ENCODE assay signal across 9 cellular contexts in genomic region chr2:10432315-10433181, GRCh38. TPM values are rescaled to one million over a fixed set of nuclear protein-coding genes. Genes with fewer than 3 reads are reported as not detected.
DNase-seq lines count a peak whose midpoint lies in the region; ATAC-seq and TF ChIP-seq lines count a peak whose summit lies in the region.
"Had no signal": no experiment of that assay in that cellular context is flagged by ENCODE, and none has a peak within 500 bp of the region (broad histone marks: within the 10 kb centered on the region; RNA-seq: fewer than 3 reads in every experiment).

No MANE protein-coding gene starts in this region.

- no peak overlapping the region for H3K27ac Mint-ChIP-seq in GM23338
- peak overlapping the region; percentile 87 for H3K27ac Mint-ChIP-seq in memory B cell

- H3K27ac ChIP-seq in GM23338 (ENCODE audit: low read depth) = no peak overlapping the region
- H3K27ac ChIP-seq: body of pancreas had no signal

- peak overlapping the region; percentile 76 for H3K4me2 ChIP-seq in GM23338

- POLR2A ChIA-PET in BJ (lab: Charles Lee) = interaction anchor here (0.5 kb wide), 1 partner anchor 351 kb away, joined by 12 read pairs; no protein-coding TSS in a partner anchor

- H2AFZ ChIP-seq in GM23338 = peak overlapping the region; percentile 88; the same call in 1 of the 2 replicates

- H3K9me3 ChIP-seq in adipocyte (ENCODE audit: control insufficient read depth, low read length) = no peaks in the 10 kb centered on the region
- H3K9me3 ChIP-seq: body of pancreas had no signal

- H3F3A ChIP-seq in GM23338 (replicated peaks; ENCODE audit: low read depth) = no peaks in the 10 kb centered on the region

- no peaks in the 10 kb centered on the region for H3K36me3 Mint-ChIP-seq in GM23338 (ENCODE audit: low read depth)
- peaks cover 6% of the 10 kb centered on the region for H3K36me3 Mint-ChIP-seq in memory B cell

- H4K20me1 ChIP-seq in GM23338 (replicated peaks; ENCODE audit: insufficient read depth) = no peaks in the 10 kb centered on the region

- DNase-seq in BJ (ENCODE audit: low read depth) = no peak
- DNase-seq in GM23338 (ENCODE audit: low spot score) = peak; percentile 78
- DNase-seq in adipocyte (ENCODE audit: low read depth) = no peak
- no peak for DNase-seq in memory B cell (ENCODE audit: low spot score in 2 of 2)
- DNase-seq in NCI-H526 treated with DMSO at 0.1 percent for 48 hours (lab: John Stamatoyannopoulos, UW) = no peak
- no peak for DNase-seq in occipital lobe (lab: John Stamatoyannopoulos, UW)
- no peak for DNase-seq in NCI-H1048 (lab: John Stamatoyannopoulos, UW)
- DNase-seq in NCI-H748 (lab: John Stamatoyannopoulos, UW; ENCODE audit: unreplicated experiment) = no peak

- CTCF ChIA-PET in BJ (lab: Yijun Ruan, JAX) = interaction anchor here (0.7 to 10.9 kb wide), 9 partner anchors 11 to 362 kb away, joined by 3 to 192 read pairs (median 4); partner anchors contain the start of genes HPCAL1 and RRM2

- no peaks in the 10 kb centered on the region for H3K79me2 ChIP-seq in GM23338 (replicated peaks; ENCODE audit: insufficient read depth)

- H3K4me3 ChIP-seq in BJ (ENCODE audit: low read depth, low read length) (peak overlapping the region; percentile 38), GM23338 (peak overlapping the region; percentile 50), adipocyte (ENCODE audit: low read length) (peak overlapping the region; percentile 60)
- H3K4me3 ChIP-seq: body of pancreas had no signal

- no peaks in the 10 kb centered on the region for H3K9me2 ChIP-seq in GM23338 (ENCODE audit: insufficient read depth)

- H3K4me1 ChIP-seq in GM23338 (ENCODE audit: insufficient read depth) (no peaks in the 10 kb centered on the region), adipocyte (ENCODE audit: control insufficient read depth, insufficient read depth, low read length) (peaks cover 3% of the 10 kb centered on the region)

- no peaks in the 10 kb centered on the region for H3K27me3 ChIP-seq in BJ (ENCODE audit: control insufficient read depth, insufficient read depth, low read length)
- peaks cover 3% of the 10 kb centered on the region; the same call in 1 of the 2 replicates for H3K27me3 ChIP-seq in GM23338 (ENCODE audit: insufficient read depth)
- H3K27me3 ChIP-seq in adipocyte (replicated peaks; ENCODE audit: control insufficient read depth, insufficient read depth, low read length) = peaks cover 17% of the 10 kb centered on the region
- H3K27me3 ChIP-seq: body of pancreas had no signal

- H3K9ac ChIP-seq in adipocyte (ENCODE audit: low read length) = no peak overlapping the region

- H3K27me3 Mint-ChIP-seq in GM23338 (ENCODE audit: insufficient read depth, low read depth, poor library complexity) (peaks cover 19% of the 10 kb centered on the region), memory B cell (no peaks in the 10 kb centered on the region)

- peak; percentile 81 for ATAC-seq in GM23338
- ATAC-seq in memory B cell (ENCODE audit: low read depth) = peak; percentile 48
- ATAC-seq: body of pancreas had no signal

- H3K4me3 Mint-ChIP-seq in GM23338 (peak overlapping the region; percentile 58; the same call in 2 of the 3 replicates), memory B cell (peak overlapping the region; percentile 89)

- no peak for TF ChIP-seq CTCF in BJ (IDR thresholded peaks at IDR 0.05; ENCODE audit: insufficient read depth, low read depth, low read length)
- no peak for TF ChIP-seq CTCF in GM23338 (conservative IDR thresholded peaks at IDR 0.05; ENCODE audit: low read depth in 2 of 2)

- H3K4me1 Mint-ChIP-seq in GM23338 (peaks cover 3% of the 10 kb centered on the region; the same call in 2 of the 3 replicates), memory B cell (peaks cover 25% of the 10 kb centered on the region)

- H3K9me3 Mint-ChIP-seq in GM23338 = no peaks in the 10 kb centered on the region
- H3K9me3 Mint-ChIP-seq in memory B cell = peaks cover 2% of the 10 kb centered on the region

- H3K36me3 ChIP-seq in BJ (ENCODE audit: control insufficient read depth, insufficient read depth, low read length) (no peaks in the 10 kb centered on the region), GM23338 (ENCODE audit: insufficient read depth) (no peaks in the 10 kb centered on the region), adipocyte (ENCODE audit: control insufficient read depth, insufficient read depth, low read length, severe bottlenecking) (no peaks in the 10 kb centered on the region)

TF ChIP-seq in GM23338, 12 proteins besides CTCF, POLR2A, EP300 and RAD21:
- no peak for TF ChIP-seq EZH2 (IDR thresholded peaks at IDR 0.05; ENCODE audit: low read depth, unreplicated experiment)
- TF ChIP-seq EZH2phosphoT487 (IDR thresholded peaks at IDR 0.05; ENCODE audit: unreplicated experiment) = no peak
- TF ChIP-seq POLR2AphosphoS5 (IDR thresholded peaks at IDR 0.05; ENCODE audit: low read depth) = no peak
- TF ChIP-seq NANOG (IDR thresholded peaks at IDR 0.05; ENCODE audit: borderline replicate concordance) = no peak
- no peak for TF ChIP-seq JUNB (IDR thresholded peaks at IDR 0.05; ENCODE audit: unreplicated experiment)
- no peak for TF ChIP-seq ZNF462 (CRISPR knock-in tag; IDR thresholded peaks at IDR 0.05)
- TF ChIP-seq ZNF114 (CRISPR knock-in tag; IDR thresholded peaks at IDR 0.05) = no peak

RNA-seq across cellular contexts. Expression of gene ODC1, which starts 15.6 kb away (rescaled TPM):
- polyA plus RNA-seq in BJ (2011; rRNA removed) (86.9 and 167 TPM in 2 replicates), GM23338 (2016; fragmentation: Nextera tagmentation; extraction: Ambion mirVana) (23.3 and 24.2 TPM in 2 replicates)
- polyA minus RNA-seq in BJ (2011; rRNA and poly(A)+ RNA removed) = 46.7 and 64.1 TPM in 2 replicates
- 70.3 and 85.5 TPM in 2 replicates for total RNA-seq in GM23338 (2014; rRNA removed; shearing (Covaris generic))
- total RNA-seq in occipital lobe = 167 TPM
